In genomic region chr16:75429621-75430403, GRCh38 we compare ENCODE assay signal across 1 cellular context.
TF ChIP-seq lines count a peak whose summit lies in the region.

No MANE protein-coding gene starts in this region.

TF ChIP-seq in HepG2, 621 proteins besides CTCF, POLR2A, EP300 and RAD21:
- no peak for TF ChIP-seq POLR2G (IDR thresholded peaks at IDR 0.05; ENCODE audit: low read depth, low read length)
- no peak for TF ChIP-seq TCF12 (IDR thresholded peaks at IDR 0.05)
- no peak for TF ChIP-seq TCF12 (CRISPR knock-in tag; IDR thresholded peaks at IDR 0.05)
- TF ChIP-seq, protein P1, sequence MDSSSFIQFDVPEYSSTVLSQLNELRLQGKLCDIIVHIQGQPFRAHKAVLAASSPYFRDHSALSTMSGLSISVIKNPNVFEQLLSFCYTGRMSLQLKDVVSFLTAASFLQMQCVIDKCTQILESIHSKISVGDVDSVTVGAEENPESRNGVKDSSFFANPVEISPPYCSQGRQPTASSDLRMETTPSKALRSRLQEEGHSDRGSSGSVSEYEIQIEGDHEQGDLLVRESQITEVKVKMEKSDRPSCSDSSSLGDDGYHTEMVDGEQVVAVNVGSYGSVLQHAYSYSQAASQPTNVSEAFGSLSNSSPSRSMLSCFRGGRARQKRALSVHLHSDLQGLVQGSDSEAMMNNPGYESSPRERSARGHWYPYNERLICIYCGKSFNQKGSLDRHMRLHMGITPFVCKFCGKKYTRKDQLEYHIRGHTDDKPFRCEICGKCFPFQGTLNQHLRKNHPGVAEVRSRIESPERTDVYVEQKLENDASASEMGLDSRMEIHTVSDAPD (CRISPR knock-in tag; IDR thresholded peaks at IDR 0.05), result no peak
- no peak for TF ChIP-seq ZFX (CRISPR knock-in tag; IDR thresholded peaks at IDR 0.05; ENCODE audit: low read depth)
- TF ChIP-seq, protein P2, sequence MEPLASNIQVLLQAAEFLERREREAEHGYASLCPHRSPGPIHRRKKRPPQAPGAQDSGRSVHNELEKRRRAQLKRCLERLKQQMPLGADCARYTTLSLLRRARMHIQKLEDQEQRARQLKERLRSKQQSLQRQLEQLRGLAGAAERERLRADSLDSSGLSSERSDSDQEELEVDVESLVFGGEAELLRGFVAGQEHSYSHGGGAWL (CRISPR knock-in tag; IDR thresholded peaks at IDR 0.05), result no peak
- no peak for TF ChIP-seq HBP1 (CRISPR knock-in tag; IDR thresholded peaks at IDR 0.05; ENCODE audit: low read depth)
- TF ChIP-seq ZNF430 (CRISPR knock-in tag; IDR thresholded peaks at IDR 0.05), result no peak
- TF ChIP-seq YEATS2 (CRISPR knock-in tag; IDR thresholded peaks at IDR 0.05; ENCODE audit: borderline replicate concordance), result no peak
- no peak for TF ChIP-seq ZNF205 (CRISPR knock-in tag; IDR thresholded peaks at IDR 0.05)
- TF ChIP-seq POLR2AphosphoS2 (IDR thresholded peaks at IDR 0.05; ENCODE audit: low read depth, low read length), result no peak
- no peak for TF ChIP-seq THAP9 (CRISPR knock-in tag; IDR thresholded peaks at IDR 0.05; ENCODE audit: borderline replicate concordance)
- no peak for TF ChIP-seq MTA3 (CRISPR knock-in tag; IDR thresholded peaks at IDR 0.05)
- TF ChIP-seq RNF2 (conservative IDR thresholded peaks at IDR 0.05; ENCODE audit: low read depth), result no peak
- no peak for TF ChIP-seq RARG (CRISPR knock-in tag; IDR thresholded peaks at IDR 0.05; ENCODE audit: low read depth)
- peak; percentile 50 to 76; a peak in 3 of 4 replicates for TF ChIP-seq MAFK (conservative IDR thresholded peaks at IDR 0.05 in 1 of 2, IDR thresholded peaks at IDR 0.05 in 1 of 2; ENCODE audit: low read length in 2 of 2)
- TF ChIP-seq, protein P3, sequence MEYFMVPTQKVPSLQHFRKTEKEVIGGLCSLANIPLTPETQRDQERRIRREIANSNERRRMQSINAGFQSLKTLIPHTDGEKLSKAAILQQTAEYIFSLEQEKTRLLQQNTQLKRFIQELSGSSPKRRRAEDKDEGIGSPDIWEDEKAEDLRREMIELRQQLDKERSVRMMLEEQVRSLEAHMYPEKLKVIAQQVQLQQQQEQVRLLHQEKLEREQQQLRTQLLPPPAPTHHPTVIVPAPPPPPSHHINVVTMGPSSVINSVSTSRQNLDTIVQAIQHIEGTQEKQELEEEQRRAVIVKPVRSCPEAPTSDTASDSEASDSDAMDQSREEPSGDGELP (IDR thresholded peaks at IDR 0.05; ENCODE audit: borderline replicate concordance, low read depth), result no peak
- TF ChIP-seq GPN1 (CRISPR knock-in tag; IDR thresholded peaks at IDR 0.05; ENCODE audit: borderline replicate concordance), result no peak
- peak; percentile 85 for TF ChIP-seq ZNF121 (CRISPR knock-in tag; IDR thresholded peaks at IDR 0.05)
- TF ChIP-seq REST (IDR thresholded peaks at IDR 0.05; ENCODE audit: borderline replicate concordance in 1 of 2, low read depth in 1 of 2, low read length in 2 of 2), result no peak
- TF ChIP-seq ZNF441 (CRISPR knock-in tag; IDR thresholded peaks at IDR 0.05; ENCODE audit: borderline replicate concordance), result no peak
- TF ChIP-seq MXI1 (IDR thresholded peaks at IDR 0.05; ENCODE audit: borderline replicate concordance, low read depth, low read length), result no peak
- TF ChIP-seq MAFF (IDR thresholded peaks at IDR 0.05; ENCODE audit: low read depth, low read length), result peak; percentile 28; the same call in 1 of the 2 replicates
